Comparison of ENCODE assay signal across 1 cellular context in the genomic region with DNA sequence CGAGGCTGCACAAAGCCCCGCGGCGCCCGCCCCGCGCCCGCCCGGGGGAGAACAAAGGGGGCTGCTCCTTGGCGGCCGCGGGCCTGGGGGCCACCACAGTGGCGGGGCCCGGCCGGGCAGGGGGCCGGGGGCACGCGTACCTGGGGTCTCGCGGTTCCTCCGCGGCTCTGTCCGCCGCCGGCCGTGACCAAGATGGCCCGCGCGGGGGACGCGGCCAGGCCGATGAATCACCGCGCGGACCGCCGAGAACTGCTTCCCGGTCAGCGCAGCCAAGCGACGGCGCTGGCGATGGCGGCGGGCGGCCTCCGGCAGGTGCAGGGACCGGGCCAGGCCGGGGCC.
TF ChIP-seq lines count a peak whose summit lies in the region.

A gene (minus strand): TSS at position 330 of the 339 bp plus-strand sequence. CDS start 677 bp downstream, outside the sequence.

TF ChIP-seq in SK-N-SH, 30 proteins besides CTCF, POLR2A, EP300 and RAD21 (continued from another document):
- TF ChIP-seq, protein P1, sequence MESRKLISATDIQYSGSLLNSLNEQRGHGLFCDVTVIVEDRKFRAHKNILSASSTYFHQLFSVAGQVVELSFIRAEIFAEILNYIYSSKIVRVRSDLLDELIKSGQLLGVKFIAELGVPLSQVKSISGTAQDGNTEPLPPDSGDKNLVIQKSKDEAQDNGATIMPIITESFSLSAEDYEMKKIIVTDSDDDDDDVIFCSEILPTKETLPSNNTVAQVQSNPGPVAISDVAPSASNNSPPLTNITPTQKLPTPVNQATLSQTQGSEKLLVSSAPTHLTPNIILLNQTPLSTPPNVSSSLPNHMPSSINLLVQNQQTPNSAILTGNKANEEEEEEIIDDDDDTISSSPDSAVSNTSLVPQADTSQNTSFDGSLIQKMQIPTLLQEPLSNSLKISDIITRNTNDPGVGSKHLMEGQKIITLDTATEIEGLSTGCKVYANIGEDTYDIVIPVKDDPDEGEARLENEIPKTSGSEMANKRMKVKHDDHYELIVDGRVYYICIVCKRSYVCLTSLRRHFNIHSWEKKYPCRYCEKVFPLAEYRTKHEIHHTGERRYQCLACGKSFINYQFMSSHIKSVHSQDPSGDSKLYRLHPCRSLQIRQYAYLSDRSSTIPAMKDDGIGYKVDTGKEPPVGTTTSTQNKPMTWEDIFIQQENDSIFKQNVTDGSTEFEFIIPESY (IDR thresholded peaks at IDR 0.05; ENCODE audit: borderline replicate concordance, low read depth) = no peak
- TF ChIP-seq FOXJ3 (CRISPR knock-in tag; IDR thresholded peaks at IDR 0.05) = no peak
TF ChIP-seq in SK-N-SH: peak in this region for 3.
